Comparison of ENCODE assay signal across 14 cellular contexts in genomic region chr7:25752967-25753791, GRCh38.
DNase-seq lines count a peak whose midpoint lies in the region; ATAC-seq and TF ChIP-seq lines count a peak whose summit lies in the region.
"Had no signal": no experiment of that assay in that cellular context is flagged by ENCODE, and none has a peak within 500 bp of the region (broad histone marks: within the 10 kb centered on the region; RNA-seq: fewer than 3 reads in every experiment).

No MANE protein-coding gene starts in this region.

- H3K27ac ChIP-seq in right atrium auricular region (peak overlapping the region; percentile 56 to 66), psoas muscle (peak overlapping the region; percentile 86)
- H3K27ac ChIP-seq: breast epithelium, GM23248 had no signal

- H3K36me3 ChIP-seq in right atrium auricular region (no peaks in the 10 kb centered on the region), psoas muscle (ENCODE audit: insufficient read depth in 1 of 2, low read depth in 1 of 2) (no peaks in the 10 kb centered on the region)
- H3K36me3 ChIP-seq: breast epithelium had no signal

- POLR2A ChIA-PET in WTC11 (lab: Charles Lee), result no interaction called here

- peaks cover 42% of the 10 kb centered on the region for H3K4me1 Mint-ChIP-seq in WTC11

- H3K27me3 ChIP-seq in right atrium auricular region (no peaks in the 10 kb centered on the region), psoas muscle (ENCODE audit: insufficient read depth in 3 of 3, low read length in 2 of 3) (no peaks in the 10 kb centered on the region)
- H3K27me3 ChIP-seq: breast epithelium had no signal

- 51 to 82% (median 55%) methylated on average over 16 of the region's 16 CpGs for WGBS in psoas muscle, 3 donors

- DNase-seq in Daoy (ENCODE audit: low read depth) (peak; percentile 43), WTC11 (ENCODE audit: low spot score) (peak; percentile 19), right atrium auricular region (ENCODE audit: low spot score) (peak; percentile 79), psoas muscle (peak; percentile 27 to 72), KBM-7 (no peak), NCI-H510A (lab: John Stamatoyannopoulos, UW) (no peak), kidney glomerular epithelial cell (lab: John Stamatoyannopoulos, UW) (no peak)
- DNase-seq: activated T-cell treated with anti-CD3 and anti-CD28 coated beads, Interleukin-2, amount 50 U/mL, for 24 hours; GM23248; NK-92 treated with Interleukin-12 subunit alpha and Interleukin-12 subunit beta, amount 100 ng/mL, for 24 hours; stimulated activated CD4-positive, alpha-beta T cell treated with anti-CD3 and anti-CD28 coated beads, Interleukin-1b, Interleukin-23, amount 100 ng/mL, for 48 hours; T-helper 9 cell had no signal

- H3K4me3 ChIP-seq in right atrium auricular region (no peak overlapping the region), psoas muscle (no peak overlapping the region)
- H3K4me3 ChIP-seq: breast epithelium, GM23248 had no signal

- intact Hi-C loops in psoas muscle (cut with DNase I), result loop anchor here (5.0 kb wide), 2 partner anchors 36 to 99 kb away; no protein-coding TSS in a partner anchor

- H3K4me1 ChIP-seq in right atrium auricular region, result peaks cover 0 to 32% of the 10 kb centered on the region in 2 donors
- peaks cover 47% of the 10 kb centered on the region for H3K4me1 ChIP-seq in psoas muscle
- H3K4me1 ChIP-seq: breast epithelium had no signal

- CTCF ChIA-PET in WTC11 (lab: Charles Lee), result interaction anchor here (0.9 to 1.6 kb wide), 3 partner anchors 33 to 102 kb away, joined by 3 to 4 read pairs (median 4); no protein-coding TSS in a partner anchor

- peak; percentile 77 for ATAC-seq in WTC11
- peak; percentile 82 to 92 (median 90) for ATAC-seq in psoas muscle
- no peak for ATAC-seq in HG02970 (IDR thresholded peaks at IDR 0.05; ENCODE audit: low FRiP score, unreplicated experiment)

- H3K27me3 Mint-ChIP-seq in WTC11 (ENCODE audit: low read depth), result no peaks in the 10 kb centered on the region
- H3K27me3 Mint-ChIP-seq: activated T-cell treated with anti-CD3 and anti-CD28 coated beads, Interleukin-2, amount 50 U/mL, for 24 hours had no signal

- no peak overlapping the region for H3K4me3 Mint-ChIP-seq in WTC11
- H3K4me3 Mint-ChIP-seq: activated T-cell treated with anti-CD3 and anti-CD28 coated beads, Interleukin-2, amount 50 U/mL, for 24 hours had no signal

- no peaks in the 10 kb centered on the region for H3K9me3 ChIP-seq in right atrium auricular region
- no peaks in the 10 kb centered on the region for H3K9me3 ChIP-seq in psoas muscle
- H3K9me3 ChIP-seq: breast epithelium had no signal

- no peaks in the 10 kb centered on the region for H3K36me3 Mint-ChIP-seq in WTC11

- no peaks in the 10 kb centered on the region for H3K9me3 Mint-ChIP-seq in WTC11
- H3K9me3 Mint-ChIP-seq: activated T-cell treated with anti-CD3 and anti-CD28 coated beads, Interleukin-2, amount 50 U/mL, for 24 hours had no signal

- no peak overlapping the region for H3K27ac Mint-ChIP-seq in WTC11
- H3K27ac Mint-ChIP-seq: activated T-cell treated with anti-CD3 and anti-CD28 coated beads, Interleukin-2, amount 50 U/mL, for 24 hours had no signal

- TF ChIP-seq CTCF in WTC11 (IDR thresholded peaks at IDR 0.05) (no peak), right atrium auricular region (IDR thresholded peaks at IDR 0.05) (no peak), psoas muscle (IDR thresholded peaks at IDR 0.05) (no peak)

- in situ Hi-C loops in KBM-7 (cut with MboI; ENCODE audit: low pct_unique_long_range_greater_than_20kb, low sequenced_read_pairs), result no loop called here

TF ChIP-seq in WTC11, 78 proteins besides CTCF, POLR2A, EP300 and RAD21:
- TF ChIP-seq, protein P1, sequence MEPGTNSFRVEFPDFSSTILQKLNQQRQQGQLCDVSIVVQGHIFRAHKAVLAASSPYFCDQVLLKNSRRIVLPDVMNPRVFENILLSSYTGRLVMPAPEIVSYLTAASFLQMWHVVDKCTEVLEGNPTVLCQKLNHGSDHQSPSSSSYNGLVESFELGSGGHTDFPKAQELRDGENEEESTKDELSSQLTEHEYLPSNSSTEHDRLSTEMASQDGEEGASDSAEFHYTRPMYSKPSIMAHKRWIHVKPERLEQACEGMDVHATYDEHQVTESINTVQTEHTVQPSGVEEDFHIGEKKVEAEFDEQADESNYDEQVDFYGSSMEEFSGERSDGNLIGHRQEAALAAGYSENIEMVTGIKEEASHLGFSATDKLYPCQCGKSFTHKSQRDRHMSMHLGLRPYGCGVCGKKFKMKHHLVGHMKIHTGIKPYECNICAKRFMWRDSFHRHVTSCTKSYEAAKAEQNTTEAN (CRISPR knock-in tag; IDR thresholded peaks at IDR 0.05), result no peak
- TF ChIP-seq JAZF1 (CRISPR knock-in tag; IDR thresholded peaks at IDR 0.05) (no peak), MXD4 (CRISPR knock-in tag; IDR thresholded peaks at IDR 0.05; ENCODE audit: borderline replicate concordance) (no peak), SP1 (CRISPR knock-in tag; conservative IDR thresholded peaks at IDR 0.05) (no peak), CBFB (CRISPR knock-in tag; IDR thresholded peaks at IDR 0.05; ENCODE audit: low read depth) (no peak), USF2 (CRISPR knock-in tag; IDR thresholded peaks at IDR 0.05) (no peak), HMGXB4 (CRISPR knock-in tag; IDR thresholded peaks at IDR 0.05) (no peak), ESRRA (CRISPR knock-in tag; IDR thresholded peaks at IDR 0.05; ENCODE audit: borderline replicate concordance) (no peak)
- TF ChIP-seq, protein P2, sequence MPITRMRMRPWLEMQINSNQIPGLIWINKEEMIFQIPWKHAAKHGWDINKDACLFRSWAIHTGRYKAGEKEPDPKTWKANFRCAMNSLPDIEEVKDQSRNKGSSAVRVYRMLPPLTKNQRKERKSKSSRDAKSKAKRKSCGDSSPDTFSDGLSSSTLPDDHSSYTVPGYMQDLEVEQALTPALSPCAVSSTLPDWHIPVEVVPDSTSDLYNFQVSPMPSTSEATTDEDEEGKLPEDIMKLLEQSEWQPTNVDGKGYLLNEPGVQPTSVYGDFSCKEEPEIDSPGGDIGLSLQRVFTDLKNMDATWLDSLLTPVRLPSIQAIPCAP (CRISPR knock-in tag; IDR thresholded peaks at IDR 0.05), result no peak
- TF ChIP-seq, protein P3, sequence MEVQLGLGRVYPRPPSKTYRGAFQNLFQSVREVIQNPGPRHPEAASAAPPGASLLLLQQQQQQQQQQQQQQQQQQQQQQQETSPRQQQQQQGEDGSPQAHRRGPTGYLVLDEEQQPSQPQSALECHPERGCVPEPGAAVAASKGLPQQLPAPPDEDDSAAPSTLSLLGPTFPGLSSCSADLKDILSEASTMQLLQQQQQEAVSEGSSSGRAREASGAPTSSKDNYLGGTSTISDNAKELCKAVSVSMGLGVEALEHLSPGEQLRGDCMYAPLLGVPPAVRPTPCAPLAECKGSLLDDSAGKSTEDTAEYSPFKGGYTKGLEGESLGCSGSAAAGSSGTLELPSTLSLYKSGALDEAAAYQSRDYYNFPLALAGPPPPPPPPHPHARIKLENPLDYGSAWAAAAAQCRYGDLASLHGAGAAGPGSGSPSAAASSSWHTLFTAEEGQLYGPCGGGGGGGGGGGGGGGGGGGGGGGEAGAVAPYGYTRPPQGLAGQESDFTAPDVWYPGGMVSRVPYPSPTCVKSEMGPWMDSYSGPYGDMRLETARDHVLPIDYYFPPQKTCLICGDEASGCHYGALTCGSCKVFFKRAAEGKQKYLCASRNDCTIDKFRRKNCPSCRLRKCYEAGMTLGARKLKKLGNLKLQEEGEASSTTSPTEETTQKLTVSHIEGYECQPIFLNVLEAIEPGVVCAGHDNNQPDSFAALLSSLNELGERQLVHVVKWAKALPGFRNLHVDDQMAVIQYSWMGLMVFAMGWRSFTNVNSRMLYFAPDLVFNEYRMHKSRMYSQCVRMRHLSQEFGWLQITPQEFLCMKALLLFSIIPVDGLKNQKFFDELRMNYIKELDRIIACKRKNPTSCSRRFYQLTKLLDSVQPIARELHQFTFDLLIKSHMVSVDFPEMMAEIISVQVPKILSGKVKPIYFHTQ (CRISPR knock-in tag; IDR thresholded peaks at IDR 0.05), result no peak

Comparison
In these comparisons a context has a peak if more than half of its experiments do, and no peak if none do; other contexts are left out.
1. DNase-seq: peak in Daoy (single experiment), WTC11 (single experiment), right atrium auricular region (single experiment) and psoas muscle (2 of 2); none in KBM-7 (single experiment), NCI-H510A (single experiment) and kidney glomerular epithelial cell (single experiment).